9 cellular contexts compared by ENCODE assay signal in the genomic region with DNA sequence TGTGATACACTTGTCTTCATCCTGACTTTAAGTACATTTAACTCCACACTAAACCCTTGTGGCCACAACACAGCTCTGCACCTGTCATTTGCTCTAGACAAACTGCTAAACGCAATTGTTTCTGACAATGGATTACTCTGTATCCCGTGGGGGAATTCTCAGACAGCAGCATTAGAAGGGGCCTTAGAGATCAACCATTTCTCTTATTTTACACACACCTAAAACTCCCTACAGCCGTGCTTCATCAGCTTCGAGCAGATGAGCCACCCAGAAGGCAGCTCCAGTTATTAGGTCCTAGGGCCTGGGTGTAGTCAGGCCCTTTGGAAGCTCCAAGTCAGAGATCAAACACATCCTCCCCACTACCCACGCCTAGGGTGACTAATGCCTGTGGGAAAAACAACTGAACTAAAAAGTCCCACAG. TPM values are rescaled to one million over a fixed set of nuclear protein-coding genes. Genes with fewer than 3 reads are reported as not detected.
DNase-seq lines count a peak whose midpoint lies in the region; ATAC-seq, FAIRE-seq and TF ChIP-seq lines count a peak whose summit lies in the region.
"Had no signal": no experiment of that assay in that cellular context is flagged by ENCODE, and none has a peak within 500 bp of the region (broad histone marks: within the 10 kb centered on the region; RNA-seq: fewer than 3 reads in every experiment).

No MANE protein-coding gene starts in this region.

- H3K4me1 Mint-ChIP-seq in CD8-positive, alpha-beta T cell (ENCODE audit: low read depth): peaks cover 30% of the 10 kb centered on the region

- TF ChIP-seq CTCF in CD8-positive, alpha-beta T cell (IDR thresholded peaks at IDR 0.05): no peak
- TF ChIP-seq CTCF in lower leg skin (IDR thresholded peaks at IDR 0.05) (no peak), body of pancreas (IDR thresholded peaks at IDR 0.05) (no peak), psoas muscle (IDR thresholded peaks at IDR 0.05) (no peak)

- CTCF ChIA-PET in CD8-positive, alpha-beta T cell (lab: Charles Lee): interaction anchor here (0.9 to 7.3 kb wide), 4 partner anchors 10 to 427 kb away, joined by 3 to 66 read pairs (median 28); no protein-coding TSS in a partner anchor

- no peaks in the 10 kb centered on the region for H3K9me3 ChIP-seq in CD8-positive, alpha-beta T cell (ENCODE audit: low read length)
- H3K9me3 ChIP-seq in SJCRH30 (replicated peaks) (0 out of 2 replicates have a peak, but pooled peaks cover 2% of the 10 kb centered on the region), body of pancreas (no peaks in the 10 kb centered on the region), psoas muscle (no peaks in the 10 kb centered on the region)

- H3K4me1 ChIP-seq in CD8-positive, alpha-beta T cell (ENCODE audit: insufficient read depth, low read length): peaks cover 15% of the 10 kb centered on the region
- H3K4me1 ChIP-seq in SJCRH30 (peaks cover 8% of the 10 kb centered on the region), body of pancreas (peaks cover 20% of the 10 kb centered on the region), psoas muscle (peaks cover 5% of the 10 kb centered on the region)

- no peaks in the 10 kb centered on the region for H3K27me3 Mint-ChIP-seq in CD8-positive, alpha-beta T cell (ENCODE audit: low read depth)

- WGBS in lower leg skin, 2 donors: 58 to 67% methylated on average over 5 of the region's 5 CpGs
- 65 to 73% methylated on average over 5 of the region's 5 CpGs for WGBS in body of pancreas, 2 donors
- 57 to 70% (median 59%) methylated on average over 5 of the region's 5 CpGs for WGBS in psoas muscle, 3 donors

- peak; percentile 77 for FAIRE-seq in GM19239 (lab: Jason Lieb, UNC)

- H3K4me3 Mint-ChIP-seq in CD8-positive, alpha-beta T cell: peak overlapping the region; percentile 4

- intact Hi-C loops in CD8-positive, alpha-beta T cell (cut with DNase I, micrococcal nuclease): loop anchor here (5.0 kb wide), 2 partner anchors 410 to 500 kb away; a partner anchor contains a TSS
- intact Hi-C loops in lower leg skin (cut with DNase I; ENCODE audit: low total_unique reads): no loop called here
- intact Hi-C loops in body of pancreas (cut with DNase I): no loop called here
- intact Hi-C loops in psoas muscle (cut with DNase I): no loop called here

- no peaks in the 10 kb centered on the region for H3K9me3 Mint-ChIP-seq in CD8-positive, alpha-beta T cell

- TF ChIP-seq POLR2A in lower leg skin (IDR thresholded peaks at IDR 0.05) (no peak), body of pancreas (IDR thresholded peaks at IDR 0.05) (no peak)

- H3K27ac ChIP-seq in CD8-positive, alpha-beta T cell (ENCODE audit: low read depth, low read length): no peak overlapping the region
- H3K27ac ChIP-seq in SJCRH30 (peak overlapping the region; percentile 55), body of pancreas (no peak overlapping the region), psoas muscle (no peak overlapping the region)

- no peaks in the 10 kb centered on the region for H3K36me3 Mint-ChIP-seq in CD8-positive, alpha-beta T cell

- no peaks in the 10 kb centered on the region for H3K36me3 ChIP-seq in CD8-positive, alpha-beta T cell (ENCODE audit: insufficient read depth, low read length)
- no peaks in the 10 kb centered on the region for H3K36me3 ChIP-seq in SJCRH30
- no peaks in the 10 kb centered on the region for H3K36me3 ChIP-seq in body of pancreas (replicated peaks in 1 of 2; ENCODE audit: insufficient read depth in 1 of 2, low read depth in 2 of 2)
- no peaks in the 10 kb centered on the region for H3K36me3 ChIP-seq in psoas muscle (ENCODE audit: insufficient read depth in 1 of 2, low read depth in 1 of 2)

- no peak for ATAC-seq in CD8-positive, alpha-beta T cell
- no peak for ATAC-seq in body of pancreas
- no peak for ATAC-seq in psoas muscle
- no peak for ATAC-seq in HG02763 (IDR thresholded peaks at IDR 0.05; ENCODE audit: unreplicated experiment)

- no peaks in the 10 kb centered on the region for H3K27me3 ChIP-seq in CD8-positive, alpha-beta T cell (ENCODE audit: insufficient read depth, low read length)
- H3K27me3 ChIP-seq in SJCRH30 (no peaks in the 10 kb centered on the region), body of pancreas (no peaks in the 10 kb centered on the region), psoas muscle (ENCODE audit: insufficient read depth in 3 of 3, low read length in 2 of 3) (no peaks in the 10 kb centered on the region)

- no peak for DNase-seq in CD8-positive, alpha-beta T cell
- DNase-seq in GM19239 (ENCODE audit: insufficient read length, low spot score) (no peak), SJCRH30 (peak; percentile 55 to 79), iris pigment epithelial cell (ENCODE audit: low read depth) (peak; percentile 53), lower leg skin (ENCODE audit: low spot score in 2 of 2) (no peak), body of pancreas (no peak), psoas muscle (no peak)
- DNase-seq: NCI-H1436 had no signal

- no peak overlapping the region for H3K4me3 ChIP-seq in CD8-positive, alpha-beta T cell (ENCODE audit: low read depth, low read length)
- H3K4me3 ChIP-seq in SJCRH30 (no peak overlapping the region), lower leg skin (ENCODE audit: low read depth, poor library complexity, severe bottlenecking) (no peak overlapping the region), body of pancreas (no peak overlapping the region), psoas muscle (no peak overlapping the region)

- POLR2A ChIA-PET in CD8-positive, alpha-beta T cell (lab: Charles Lee): no interaction called here

- no peak overlapping the region for H3K27ac Mint-ChIP-seq in CD8-positive, alpha-beta T cell

RNA-seq across cellular contexts. Expression of a gene that starts 1.3 kb away (rescaled TPM):
- 1 to 10 TPM; 2.3 to 2.9 TPM for total RNA-seq in CD8-positive, alpha-beta T cell
- 0.05 TPM in 1 of 2 replicates, not detected in the other for total RNA-seq in SJCRH30 (2014; rRNA removed; shearing (Covaris generic))
- total RNA-seq in lower leg skin (1 to 10 TPM in 2 of 4 donors, under 1 TPM in 1, not detected in 1; 0.36 to 7.9 (median 3.2) TPM), body of pancreas (1 to 10 TPM in 1 of 2 donors, under 1 TPM in 1; 0.26 to 1.6 TPM), psoas muscle (under 1 TPM; 0.19 to 0.79 (median 0.45) TPM)
- under 1 TPM; 0.08 to 0.31 (median 0.09) TPM for polyA plus RNA-seq in psoas muscle

Comparison
In these comparisons a context has a peak if more than half of its experiments do, and no peak if none do; other contexts are left out.
1. DNase-seq: peak in SJCRH30 (2 of 2) and iris pigment epithelial cell (single experiment); none in CD8-positive, alpha-beta T cell (0 of 7), GM19239 (single experiment), lower leg skin (0 of 2), body of pancreas (0 of 4) and psoas muscle (0 of 2).
2. intact Hi-C loops: an anchor here in CD8-positive, alpha-beta T cell (5.0 kb wide); none called in lower leg skin, body of pancreas and psoas muscle.